In genomic region chr12:109477963-109478315, GRCh38 we compare ENCODE assay signal across 8 cellular contexts. TPM values are rescaled to one million over a fixed set of nuclear protein-coding genes. Genes with fewer than 3 reads are reported as not detected.
DNase-seq lines count a peak whose midpoint lies in the region; ATAC-seq and TF ChIP-seq lines count a peak whose summit lies in the region.

No MANE protein-coding gene starts in this region.

- H3K36me3 ChIP-seq in HUES64 (ENCODE audit: insufficient read depth, low read length) (peaks cover 5% of the 10 kb centered on the region), mucosa of rectum (ENCODE audit: control insufficient read depth in 2 of 2, insufficient read depth in 2 of 2, low read length in 2 of 2) (peaks cover 0 to 4% of the 10 kb centered on the region in 2 donors)

- H3K9ac ChIP-seq in HUES64 (ENCODE audit: low read depth, low read length), result peak overlapping the region; percentile 96
- H3K9ac ChIP-seq in mucosa of rectum (ENCODE audit: low read depth in 1 of 2, low read length in 2 of 2), result peak overlapping the region; percentile 92 to 99

- DNase-seq in caudate nucleus (lab: John Stamatoyannopoulos, UW) (no peak), dermis blood vessel endothelial cell (no peak), SW480 (ENCODE audit: low spot score) (no peak), retina (no peak)

- ATAC-seq in HG03196 (IDR thresholded peaks at IDR 0.05; ENCODE audit: unreplicated experiment), result no peak

- no peak for TF ChIP-seq CTCF in 22Rv1 (IDR thresholded peaks at IDR 0.05)

- H3K9me3 ChIP-seq in HUES64 (ENCODE audit: insufficient read depth, low read depth, low read length) (no peaks in the 10 kb centered on the region), mucosa of rectum (ENCODE audit: control insufficient read depth in 2 of 2, low read length in 2 of 2) (no peaks in the 10 kb centered on the region)

- WGBS in HUES64, result 13% methylated on average over 9 of the region's 9 CpGs

- H3K4me1 ChIP-seq in HUES64 (ENCODE audit: insufficient read depth, low read length) (peaks cover 7% of the 10 kb centered on the region; the same call in 1 of the 2 replicates), mucosa of rectum (ENCODE audit: control insufficient read depth in 2 of 2, insufficient read depth in 2 of 2, low read length in 2 of 2) (peaks cover 12 to 20% of the 10 kb centered on the region in 2 donors)

- no peaks in the 10 kb centered on the region for H3K27me3 ChIP-seq in HUES64 (ENCODE audit: insufficient read depth, low read length)
- no peaks in the 10 kb centered on the region for H3K27me3 ChIP-seq in mucosa of rectum (ENCODE audit: control insufficient read depth in 2 of 2, insufficient read depth in 2 of 2, low read length in 2 of 2)

- H3K27ac ChIP-seq in 22Rv1 (peak overlapping the region; percentile 78), HUES64 (ENCODE audit: low read depth, low read length) (no peak overlapping the region; the same call in 1 of the 2 replicates), caudate nucleus (ENCODE audit: low read depth, low read length) (peak overlapping the region; percentile 95), mucosa of rectum (ENCODE audit: low read depth in 2 of 2, low read length in 2 of 2) (peak overlapping the region; percentile 91 to 95)

- H3K4me3 ChIP-seq in HUES64 (ENCODE audit: low read length) (peak overlapping the region; percentile 93), mucosa of rectum (ENCODE audit: low read length in 2 of 2) (peak overlapping the region; percentile 92 to 99)

RNA-seq across cellular contexts. Expression of gene UBE3B, which starts 0.5 kb away (rescaled TPM):
- 14.0 TPM for polyA plus RNA-seq in HUES64 (2013, experiment 1 of 2)
- 16.2 TPM for polyA plus RNA-seq in HUES64 (2013, experiment 2 of 2)
- 54.1 and 60.0 TPM in 2 replicates for total RNA-seq in dermis blood vessel endothelial cell

RNA-seq across cellular contexts. Expression of gene KCTD10, which starts 0.8 kb away (rescaled TPM):
- polyA plus RNA-seq in HUES64 (2013, experiment 1 of 2), result 44.7 TPM
- polyA plus RNA-seq in HUES64 (2013, experiment 2 of 2), result 36.3 TPM
- total RNA-seq in dermis blood vessel endothelial cell, result 74.5 and 85.6 TPM in 2 replicates
